In genomic region chr16:75002474-75002873, GRCh38 we compare ENCODE assay signal across 1 cellular context.
TF ChIP-seq lines count a peak whose summit lies in the region.

No MANE protein-coding gene starts in this region.

TF ChIP-seq in HEK293, 187 proteins besides CTCF, POLR2A, EP300 and RAD21:
- TF ChIP-seq, protein P1, sequence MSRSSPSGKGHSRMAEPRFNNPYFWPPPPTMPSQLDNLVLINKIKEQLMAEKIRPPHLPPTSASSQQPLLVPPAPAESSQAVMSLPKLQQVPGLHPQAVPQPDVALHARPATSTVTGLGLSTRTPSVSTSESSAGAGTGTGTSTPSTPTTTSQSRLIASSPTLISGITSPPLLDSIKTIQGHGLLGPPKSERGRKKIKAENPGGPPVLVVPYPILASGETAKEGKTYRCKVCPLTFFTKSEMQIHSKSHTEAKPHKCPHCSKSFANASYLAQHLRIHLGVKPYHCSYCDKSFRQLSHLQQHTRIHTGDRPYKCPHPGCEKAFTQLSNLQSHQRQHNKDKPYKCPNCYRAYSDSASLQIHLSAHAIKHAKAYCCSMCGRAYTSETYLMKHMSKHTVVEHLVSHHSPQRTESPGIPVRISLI (tag by site-specific recombination; IDR thresholded peaks at IDR 0.05): no peak
- TF ChIP-seq ZNF394 (tag by site-specific recombination; IDR thresholded peaks at IDR 0.05; ENCODE audit: borderline replicate concordance): peak; percentile 68; the same call in 1 of the 2 replicates
